8 cellular contexts compared by ENCODE assay signal in genomic region chr16:1991588-1992474, GRCh38. TPM values are rescaled to one million over a fixed set of nuclear protein-coding genes. Genes with fewer than 3 reads are reported as not detected.
DNase-seq lines count a peak whose midpoint lies in the region; TF ChIP-seq lines count a peak whose summit lies in the region.

No MANE protein-coding gene starts in this region.

- H3K36me3 Mint-ChIP-seq in endothelial cell (ENCODE audit: low read depth, unreplicated experiment), result peaks cover 5% of the 10 kb centered on the region

- H3K9me2 ChIP-seq in DOHH2 (replicated peaks; ENCODE audit: control insufficient read depth, low read length) (no peaks in the 10 kb centered on the region), GM23248 (ENCODE audit: insufficient read depth) (no peaks in the 10 kb centered on the region)

- WGBS in GM23248 (ENCODE audit: low coverage in 1 of 2, low lambda C conversion rate in 2 of 2, missing lambda C conversion rate in 2 of 2), 2 experiments, result 9 to 11% methylated on average over 68 to 82 of the region's 90 CpGs

- peaks cover 4% of the 10 kb centered on the region for H3K4me1 Mint-ChIP-seq in endothelial cell (ENCODE audit: unreplicated experiment)

- no peaks in the 10 kb centered on the region for H3K9me3 Mint-ChIP-seq in endothelial cell (ENCODE audit: unreplicated experiment)

- peak overlapping the region; percentile 49; the same call in 1 of the 2 replicates for H2AFZ ChIP-seq in GM23248

- H3K27ac ChIP-seq in DOHH2 (ENCODE audit: low read depth, low read length) (peak overlapping the region; percentile 77), GM23248 (no peak overlapping the region)

- H3K27ac Mint-ChIP-seq in endothelial cell (ENCODE audit: unreplicated experiment), result no peak overlapping the region

- H3K4me3 ChIP-seq in DOHH2 (ENCODE audit: low read length) (peak overlapping the region; percentile 93), GM23248 (0 out of 2 replicates have a peak overlapping the region, but pooled peaks have one; percentile 27), NB4 (ENCODE audit: low read depth, low read length) (no peak overlapping the region)

- H3F3A ChIP-seq in DOHH2 (ENCODE audit: control insufficient read depth, insufficient read depth) (peaks cover 40% of the 10 kb centered on the region), GM23248 (ENCODE audit: insufficient read depth) (peaks cover 28% of the 10 kb centered on the region)

- H3K36me3 ChIP-seq in DOHH2 (ENCODE audit: control insufficient read depth, low read length), result peaks cover 20% of the 10 kb centered on the region
- 0 out of 2 replicates have a peak, but pooled peaks cover 3% of the 10 kb centered on the region for H3K36me3 ChIP-seq in GM23248 (ENCODE audit: low read depth)

- in situ Hi-C loops in GM23248 (cut with MboI), result no loop called here

- DNase-seq in GM23248 (peak; percentile 92), NB4 (ENCODE audit: low read depth) (peak; percentile 76), endothelial cell (ENCODE audit: low spot score) (peak; percentile 94), mesenteric fat pad (ENCODE audit: low spot score) (peak; percentile 97), DMS79 (lab: John Stamatoyannopoulos, UW) (no peak)
- peak; percentile 99 for DNase-seq in activated CD8-positive, alpha-beta memory T cell treated with anti-CD3 and anti-CD28 coated beads, Interleukin-2, amount 50 U/mL, for 48 hours
- peak; percentile 90 for DNase-seq in stimulated activated CD8-positive, alpha-beta memory T cell treated with anti-CD3 and anti-CD28 coated beads, Interleukin-12 subunit alpha, Interleukin-12 subunit beta, amount 100 ng/mL, for 24 hours (ENCODE audit: extremely low read depth)

- H3K27me3 ChIP-seq in DOHH2 (ENCODE audit: control insufficient read depth, low read length) (peaks cover 19% of the 10 kb centered on the region), GM23248 (replicated peaks; ENCODE audit: insufficient read depth) (peaks cover 21% of the 10 kb centered on the region; the same call in 1 of the 2 replicates)

- no peak for TF ChIP-seq POLR2A in NB4 (IDR thresholded peaks at IDR 0.05; ENCODE audit: extremely low read depth, insufficient read length)

- peaks cover 20% of the 10 kb centered on the region for H3K27me3 Mint-ChIP-seq in endothelial cell (ENCODE audit: unreplicated experiment)

- peaks cover 5% of the 10 kb centered on the region; the same call in 1 of the 2 replicates for H3K9me3 ChIP-seq in DOHH2 (ENCODE audit: control insufficient read depth, insufficient read depth, low read length)
- no peaks in the 10 kb centered on the region for H3K9me3 ChIP-seq in GM23248 (ENCODE audit: low read depth)

- H3K4me2 ChIP-seq in DOHH2 (ENCODE audit: low read length), result peak overlapping the region; percentile 100
- no peak overlapping the region for H3K4me2 ChIP-seq in GM23248 (ENCODE audit: unreplicated experiment)

- no peaks in the 10 kb centered on the region for H3K79me2 ChIP-seq in DOHH2 (ENCODE audit: control insufficient read depth, low read length)
- no peaks in the 10 kb centered on the region for H3K79me2 ChIP-seq in GM23248 (ENCODE audit: insufficient read depth)

- H4K20me1 ChIP-seq in DOHH2 (ENCODE audit: control insufficient read depth, insufficient read depth, low read depth, low read length), result no peaks in the 10 kb centered on the region
- H4K20me1 ChIP-seq in GM23248 (ENCODE audit: insufficient read depth), result no peaks in the 10 kb centered on the region

- peak overlapping the region; percentile 70 for H3K4me3 Mint-ChIP-seq in endothelial cell (ENCODE audit: unreplicated experiment)

- no peak for TF ChIP-seq CTCF in DOHH2 (IDR thresholded peaks at IDR 0.05; ENCODE audit: low read depth, low read length, poor library complexity, severe bottlenecking)
- no peak for TF ChIP-seq CTCF in NB4 (IDR thresholded peaks at IDR 0.05; ENCODE audit: low read depth, low read length)
- TF ChIP-seq CTCF in endothelial cell (IDR thresholded peaks at IDR 0.05; ENCODE audit: unreplicated experiment), result no peak

- H3K9ac ChIP-seq in GM23248, result no peak overlapping the region

- H3K4me1 ChIP-seq in DOHH2 (ENCODE audit: control insufficient read depth, low read length) (peaks cover 44% of the 10 kb centered on the region), GM23248 (ENCODE audit: insufficient read depth) (peaks cover 9% of the 10 kb centered on the region)

RNA-seq across cellular contexts. Expression of gene SYNGR3, which starts 2.1 kb away (rescaled TPM):
- 0.22 and 0.76 TPM in 2 replicates for total RNA-seq in GM23248 (2014; rRNA removed; shearing (Covaris generic))
- 0.72 and 1.3 TPM in 2 replicates for polyA plus RNA-seq in GM23248 (2016; fragmentation: Nextera tagmentation; extraction: Ambion mirVana)
- 0.82 TPM for total RNA-seq in endothelial cell (ENCODE audit: unreplicated experiment)
- not detected for total RNA-seq in mesenteric fat pad

RNA-seq across cellular contexts. Expression of gene GFER, which starts 7.8 kb away (rescaled TPM):
- 16.4 and 26.4 TPM in 2 replicates for total RNA-seq in GM23248 (2014; rRNA removed; shearing (Covaris generic))
- 31.0 and 31.6 TPM in 2 replicates for polyA plus RNA-seq in GM23248 (2016; fragmentation: Nextera tagmentation; extraction: Ambion mirVana)
- 30.0 TPM for total RNA-seq in endothelial cell (ENCODE audit: unreplicated experiment)
- 15.7 TPM for total RNA-seq in mesenteric fat pad

RNA-seq across cellular contexts. Expression of gene NOXO1, which starts 10.6 kb away (rescaled TPM):
- not detected in 2 replicates for total RNA-seq in GM23248 (2014; rRNA removed; shearing (Covaris generic))
- polyA plus RNA-seq in GM23248 (2016; fragmentation: Nextera tagmentation; extraction: Ambion mirVana), result 0.23 TPM in 1 of 2 replicates, not detected in the other
- total RNA-seq in endothelial cell (ENCODE audit: unreplicated experiment), result 0.23 TPM
- not detected for total RNA-seq in mesenteric fat pad

RNA-seq across cellular contexts. Expression of gene ZNF598, which starts 17.8 kb away (rescaled TPM):
- total RNA-seq in GM23248 (2014; rRNA removed; shearing (Covaris generic)), result 21.2 and 23.4 TPM in 2 replicates
- 12.2 and 14.1 TPM in 2 replicates for polyA plus RNA-seq in GM23248 (2016; fragmentation: Nextera tagmentation; extraction: Ambion mirVana)
- 34.4 TPM for total RNA-seq in endothelial cell (ENCODE audit: unreplicated experiment)
- total RNA-seq in mesenteric fat pad, result 50.5 TPM

RNA-seq across cellular contexts. Expression of gene TBL3, which starts 20.0 kb away (rescaled TPM):
- 43.7 and 68.5 TPM in 2 replicates for total RNA-seq in GM23248 (2014; rRNA removed; shearing (Covaris generic))
- 46.8 and 52.0 TPM in 2 replicates for polyA plus RNA-seq in GM23248 (2016; fragmentation: Nextera tagmentation; extraction: Ambion mirVana)
- total RNA-seq in endothelial cell (ENCODE audit: unreplicated experiment), result 25.0 TPM
- 26.5 TPM for total RNA-seq in mesenteric fat pad
